ENCODE assay signal across 8 cellular contexts in the genomic region with DNA sequence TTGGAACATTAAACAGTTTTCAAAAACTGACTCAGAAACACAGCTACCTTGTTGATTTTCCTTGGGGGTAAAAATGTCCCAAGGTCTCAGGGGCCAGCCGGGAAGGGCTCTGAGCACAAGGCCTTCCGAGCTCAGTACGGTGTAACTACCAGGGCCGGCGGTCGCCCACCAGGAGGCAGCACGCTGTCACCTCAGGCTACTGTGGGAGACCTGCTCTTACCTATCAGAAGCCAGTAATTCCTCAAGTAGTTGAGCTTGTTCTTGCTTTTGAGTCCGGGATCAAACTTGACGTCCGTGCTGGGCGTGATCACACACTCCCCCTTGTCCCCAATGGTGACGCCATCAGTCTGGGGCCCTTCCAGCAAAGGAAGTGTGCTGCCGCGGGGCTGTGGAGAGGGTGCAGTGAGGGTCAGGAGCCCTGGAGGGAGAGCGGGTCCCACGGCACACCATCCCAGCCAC. TPM values are rescaled to one million over a fixed set of nuclear protein-coding genes. Genes with fewer than 3 reads are reported as not detected.
DNase-seq lines count a peak whose midpoint lies in the region; ATAC-seq and TF ChIP-seq lines count a peak whose summit lies in the region.

No MANE protein-coding gene starts in this region.

- peak; percentile 60 for TF ChIP-seq CTCF in 22Rv1 (IDR thresholded peaks at IDR 0.05)
- TF ChIP-seq CTCF in HCT116 (IDR thresholded peaks at IDR 0.05 in 2 of 3, conservative IDR thresholded peaks at IDR 0.05 in 1 of 3; ENCODE audit: borderline replicate concordance in 1 of 3, insufficient read depth in 1 of 3, low read depth in 2 of 3, low read length in 2 of 3): peak; percentile 45 to 81 (median 72)
- TF ChIP-seq CTCF in activated B cell treated with CpG ODN at 0.5 μM for 24 hours (IDR thresholded peaks at IDR 0.05): no peak
- peak; percentile 57 for TF ChIP-seq CTCF in colonic mucosa (IDR thresholded peaks at IDR 0.05)
- TF ChIP-seq CTCF in lung (IDR thresholded peaks at IDR 0.05; ENCODE audit: control extremely low read depth, extremely low read depth): peak; percentile 38

- no peak overlapping the region for H3K4me2 ChIP-seq in HCT116 (ENCODE audit: low read length)

- H3K9me3 ChIP-seq in HCT116 (ENCODE audit: control insufficient read depth in 1 of 2, insufficient read depth in 1 of 2, low read depth in 1 of 2, low read length in 2 of 2): no peaks in the 10 kb centered on the region; a peak in 1 of 4 replicates
- no peaks in the 10 kb centered on the region for H3K9me3 ChIP-seq in colonic mucosa
- H3K9me3 ChIP-seq in lung (ENCODE audit: control insufficient read depth in 2 of 2, insufficient read depth in 1 of 2, low read length in 1 of 2): peaks cover under 1 to 3% of the 10 kb centered on the region in 2 donors

- H3K27ac ChIP-seq in 22Rv1 (no peak overlapping the region), HCT116 (ENCODE audit: low read depth, low read length) (no peak overlapping the region), colonic mucosa (peak overlapping the region; percentile 39), lung (ENCODE audit: low read depth in 1 of 2, low read length in 1 of 2) (peak overlapping the region in 1 of 2 donors; percentile 26)

- DNase-seq in HCT116 (ENCODE audit: low read depth, low spot score): no peak
- no peak for DNase-seq in activated B cell treated with CpG ODN at 0.5 μM for 24 hours
- peak; percentile 74 for DNase-seq in colonic mucosa
- DNase-seq in lung (ENCODE audit: low spot score): peak; percentile 82
- DNase-seq in LoVo (ENCODE audit: low spot score): no peak
- DNase-seq in epidermal melanocyte (ENCODE audit: insufficient read length, low spot score): no peak

- no peaks in the 10 kb centered on the region for H3K9me2 ChIP-seq in HCT116 (ENCODE audit: insufficient read depth)

- H3K27ac Mint-ChIP-seq in activated B cell treated with CpG ODN at 0.5 μM for 24 hours: no peak overlapping the region
- H3K27ac Mint-ChIP-seq in stimulated activated naive CD8-positive, alpha-beta T cell treated with anti-CD3 and anti-CD28 coated beads, Interleukin-15, Interleukin-2, amounts not matched to agents 100 ng/mL and 50 ng/mL, for 24 hours: peak overlapping the region; percentile 23

- H3K36me3 ChIP-seq in HCT116 (ENCODE audit: control insufficient read depth in 1 of 2, insufficient read depth in 2 of 2, low read length in 2 of 2) (peaks cover 0 to 11% of the 10 kb centered on the region in 2 experiments; a peak in 2 of 4 replicates), colonic mucosa (peaks cover 4% of the 10 kb centered on the region), lung (ENCODE audit: control insufficient read depth in 2 of 2, insufficient read depth in 2 of 2, low read length in 2 of 2) (peaks cover 8 to 45% of the 10 kb centered on the region in 2 donors)

- H3K4me3 ChIP-seq in HCT116 (replicated peaks in 1 of 2; ENCODE audit: low read depth in 1 of 2, low read length in 2 of 2) (no peak overlapping the region), colonic mucosa (no peak overlapping the region), lung (no peak overlapping the region)

- ATAC-seq in HCT116 (peak; percentile 97), activated B cell treated with CpG ODN at 0.5 μM for 24 hours (ENCODE audit: low read depth) (peak; percentile 58), lung (ENCODE audit: insufficient read depth, low FRiP score) (peak; percentile 68)

- H2AFZ ChIP-seq in HCT116 (ENCODE audit: low read depth, low read length, poor library complexity, severe bottlenecking): no peak overlapping the region

- no peak overlapping the region for H3K4me3 Mint-ChIP-seq in activated B cell treated with CpG ODN at 0.5 μM for 24 hours
- H3K4me3 Mint-ChIP-seq in stimulated activated naive CD8-positive, alpha-beta T cell treated with anti-CD3 and anti-CD28 coated beads, Interleukin-15, Interleukin-2, amounts not matched to agents 100 ng/mL and 50 ng/mL, for 24 hours: peak overlapping the region; percentile 33

- peaks cover 4% of the 10 kb centered on the region for H3K9me3 Mint-ChIP-seq in activated B cell treated with CpG ODN at 0.5 μM for 24 hours
- no peaks in the 10 kb centered on the region for H3K9me3 Mint-ChIP-seq in stimulated activated naive CD8-positive, alpha-beta T cell treated with anti-CD3 and anti-CD28 coated beads, Interleukin-15, Interleukin-2, amounts not matched to agents 100 ng/mL and 50 ng/mL, for 24 hours

- no peak overlapping the region for H3K9ac ChIP-seq in HCT116 (ENCODE audit: low read length)
- peak overlapping the region; percentile 15 to 44 for H3K9ac ChIP-seq in colonic mucosa (ENCODE audit: low read depth in 2 of 2, low read length in 2 of 2)

- H3K4me1 Mint-ChIP-seq in activated B cell treated with CpG ODN at 0.5 μM for 24 hours: peaks cover 14% of the 10 kb centered on the region
- H3K4me1 Mint-ChIP-seq in stimulated activated naive CD8-positive, alpha-beta T cell treated with anti-CD3 and anti-CD28 coated beads, Interleukin-15, Interleukin-2, amounts not matched to agents 100 ng/mL and 50 ng/mL, for 24 hours (ENCODE audit: low read depth): peaks cover 74% of the 10 kb centered on the region

- H3K4me1 ChIP-seq in HCT116 (ENCODE audit: control insufficient read depth in 1 of 2, insufficient read depth in 2 of 2, low read length in 2 of 2) (no peaks in the 10 kb centered on the region), colonic mucosa (no peaks in the 10 kb centered on the region), lung (ENCODE audit: control insufficient read depth in 2 of 2, insufficient read depth in 2 of 2, low read length in 2 of 2) (peaks cover 0 to 2% of the 10 kb centered on the region in 2 donors)

- peak; percentile 91 for TF ChIP-seq RAD21 in HCT116 (IDR thresholded peaks at IDR 0.05; ENCODE audit: low read depth)

- no peaks in the 10 kb centered on the region for H3K27me3 Mint-ChIP-seq in activated B cell treated with CpG ODN at 0.5 μM for 24 hours
- no peaks in the 10 kb centered on the region for H3K27me3 Mint-ChIP-seq in stimulated activated naive CD8-positive, alpha-beta T cell treated with anti-CD3 and anti-CD28 coated beads, Interleukin-15, Interleukin-2, amounts not matched to agents 100 ng/mL and 50 ng/mL, for 24 hours

- H4K20me1 ChIP-seq in HCT116 (ENCODE audit: insufficient read depth): no peaks in the 10 kb centered on the region

- RAD21 ChIA-PET in HCT116 (lab: Charles Lee; ENCODE audit: low non-redundant PET in 1 of 2, low total read pairs in 2 of 2, uncharacterized antibody in 2 of 2, unreplicated experiment in 2 of 2): interaction anchor here (0.5 to 1.8 kb wide), 8 partner anchors 35 to 227 kb away, joined by 3 to 36 read pairs (median 4); a partner anchor contains a TSS

- CTCF ChIA-PET in HCT116 (lab: Charles Lee): interaction anchor here (0.7 to 5.9 kb wide), 17 partner anchors 8 to 364 kb away, joined by 3 to 158 read pairs (median 4); no protein-coding TSS in a partner anchor
- CTCF ChIA-PET in activated B cell treated with CpG ODN at 0.5 μM for 24 hours (lab: Charles Lee): interaction anchor here (0.6 to 3.6 kb wide), 7 partner anchors 14 to 152 kb away, joined by 3 to 55 read pairs (median 3); a partner anchor contains a TSS

- intact Hi-C loops in HCT116 (cut with micrococcal nuclease): loop anchor here (1.0 to 10.0 kb wide), 2 partner anchors 70 to 221 kb away; no protein-coding TSS in a partner anchor
- intact Hi-C loops in activated B cell treated with CpG ODN at 0.5 μM for 24 hours (cut with micrococcal nuclease): loop anchor here (1.0 kb wide), 2 partner anchors 11 to 70 kb away; no protein-coding TSS in a partner anchor
- intact Hi-C loops in colonic mucosa (cut with DNase I): loop anchor here (2.0 to 5.0 kb wide), 2 partner anchors 69 to 219 kb away; no protein-coding TSS in a partner anchor

- peaks cover 14% of the 10 kb centered on the region for H3K36me3 Mint-ChIP-seq in activated B cell treated with CpG ODN at 0.5 μM for 24 hours (ENCODE audit: low read depth)
- H3K36me3 Mint-ChIP-seq in stimulated activated naive CD8-positive, alpha-beta T cell treated with anti-CD3 and anti-CD28 coated beads, Interleukin-15, Interleukin-2, amounts not matched to agents 100 ng/mL and 50 ng/mL, for 24 hours (ENCODE audit: low read depth): peaks cover 79% of the 10 kb centered on the region

- TF ChIP-seq POLR2A in HCT116 (IDR thresholded peaks at IDR 0.05; ENCODE audit: borderline replicate concordance, extremely low read depth, insufficient read depth, insufficient read length): no peak

- BruUV-seq in HCT116 (replicated peaks; lab: Mats Ljungman, UMichigan): no TSS peak

- WGBS in lung, 2 donors: 37 to 46% methylated on average over 16 of the region's 16 CpGs

- POLR2A ChIA-PET in HCT116 (lab: Charles Lee): interaction anchor here (0.8 to 1.8 kb wide), 3 partner anchors 65 to 82 kb away, joined by 3 to 8 read pairs (median 5); no protein-coding TSS in a partner anchor
- POLR2A ChIA-PET in activated B cell treated with CpG ODN at 0.5 μM for 24 hours (lab: Charles Lee): interaction anchor here (1.6 to 2.6 kb wide), 3 partner anchors 13 to 82 kb away, joined by 5 to 10 read pairs (median 8); a partner anchor contains a TSS

- H3K27me3 ChIP-seq in HCT116 (ENCODE audit: insufficient read depth, low read length) (no peaks in the 10 kb centered on the region), colonic mucosa (no peaks in the 10 kb centered on the region), lung (ENCODE audit: control insufficient read depth, insufficient read depth) (no peaks in the 10 kb centered on the region)

- no peaks in the 10 kb centered on the region for H3K79me2 ChIP-seq in HCT116 (ENCODE audit: insufficient read depth, low read length)

TF ChIP-seq in HCT116, 20 proteins besides CTCF, POLR2A, EP300 and RAD21 (continues in another document):
- TF ChIP-seq ZNF274 (IDR thresholded peaks at IDR 0.05; ENCODE audit: low read depth, low read length) (no peak), CEBPB (IDR thresholded peaks at IDR 0.05; ENCODE audit: low read depth) (no peak), FOSL1 (IDR thresholded peaks at IDR 0.05; ENCODE audit: low read depth) (no peak), YY1 (IDR thresholded peaks at IDR 0.05; ENCODE audit: extremely low read depth, insufficient replicate concordance, low read depth, low read length) (peak; percentile 9)
- TF ChIP-seq, protein P1, sequence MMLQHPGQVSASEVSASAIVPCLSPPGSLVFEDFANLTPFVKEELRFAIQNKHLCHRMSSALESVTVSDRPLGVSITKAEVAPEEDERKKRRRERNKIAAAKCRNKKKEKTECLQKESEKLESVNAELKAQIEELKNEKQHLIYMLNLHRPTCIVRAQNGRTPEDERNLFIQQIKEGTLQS (IDR thresholded peaks at IDR 0.05): no peak

RNA-seq across cellular contexts. Expression of a gene that starts 43.4 kb away (rescaled TPM):
- 0.61 TPM for total RNA-seq in HCT116 (2021; ENCODE audit: unreplicated experiment)
- polyA plus RNA-seq in HCT116 (2012): 0.14 and 0.27 TPM in 2 replicates
- total RNA-seq in activated B cell treated with CpG ODN at 0.5 μM for 24 hours: 44.5 and 44.7 TPM in 2 replicates
- total RNA-seq in colonic mucosa: 1 to 10 TPM; 9.2 to 9.5 TPM
- total RNA-seq in lung: 10 to 100 TPM; 58.7 to 60.3 TPM
- polyA plus RNA-seq in lung: 10 to 100 TPM; 64.1 to 77.7 TPM

Comparison
In these comparisons a context has a peak if more than half of its experiments do, and no peak if none do; other contexts are left out.
1. DNase-seq: peak in colonic mucosa (single experiment) and lung (single experiment); none in HCT116 (single experiment), activated B cell treated with CpG ODN at 0.5 μM for 24 hours (single experiment), LoVo (single experiment) and epidermal melanocyte (single experiment).
2. Peak in every context shown above with its lines, with median percentiles within 50 percentile points of each other: ATAC-seq.